14 cellular contexts compared by ENCODE assay signal in the genomic region with DNA sequence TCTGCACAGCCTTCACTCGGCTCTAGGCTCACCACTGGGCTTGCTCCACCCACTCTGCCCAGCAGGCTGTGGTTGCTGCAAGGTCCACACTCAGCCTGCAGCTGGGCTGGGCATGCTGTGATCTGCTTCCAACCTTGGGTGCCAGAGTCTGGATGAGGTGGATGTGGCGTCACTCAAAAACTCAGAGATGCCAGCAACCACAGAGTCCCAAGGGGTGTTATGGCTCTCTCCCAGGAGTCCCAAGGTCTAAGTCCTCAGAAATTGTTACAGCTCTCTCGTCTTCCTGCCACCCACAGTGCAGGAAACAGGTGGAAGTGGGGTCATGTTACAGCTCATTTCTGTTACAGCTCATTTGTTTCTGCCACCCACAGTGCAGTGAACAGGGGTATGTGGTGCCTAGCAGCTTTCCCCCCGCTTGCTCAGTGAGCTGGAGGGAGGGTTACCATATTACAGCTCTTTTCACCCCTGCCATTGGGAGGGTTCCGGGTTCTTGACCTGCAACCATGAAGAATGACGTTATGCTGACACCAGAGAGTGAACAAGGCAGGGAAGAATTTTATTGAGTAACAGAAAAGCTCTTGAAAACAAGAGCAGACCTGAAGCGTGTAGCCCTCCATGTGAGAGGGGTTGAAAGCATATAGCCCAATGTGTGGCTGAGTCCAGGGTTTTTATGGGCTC.
A peak's percentile ranks its signal among the peaks of the same experiment; 100 is the strongest.
DNase-seq lines count a peak whose midpoint lies in the region; ATAC-seq and TF ChIP-seq lines count a peak whose summit lies in the region.
"Had no signal": no experiment of that assay in that cellular context is flagged by ENCODE, and none has a peak within 500 bp of the region (broad histone marks: within the 10 kb centered on the region; RNA-seq: fewer than 3 reads in every experiment).

No MANE protein-coding gene starts in this region.

- no peak for TF ChIP-seq CTCF in chondrocyte (IDR thresholded peaks at IDR 0.05)

- no peaks in the 10 kb centered on the region for H3K36me3 Mint-ChIP-seq in chondrocyte (ENCODE audit: low read depth)
- H3K36me3 Mint-ChIP-seq: activated naive CD4-positive, alpha-beta T cell treated with anti-CD3 and anti-CD28 coated beads, Interleukin-2, amount 10 ng/mL, durations not matched to agents 7 days and 5 days; naive thymus-derived CD8-positive, alpha-beta T cell had no signal

- H3K27me3 Mint-ChIP-seq in chondrocyte (ENCODE audit: low read depth): no peaks in the 10 kb centered on the region
- H3K27me3 Mint-ChIP-seq: activated naive CD4-positive, alpha-beta T cell treated with anti-CD3 and anti-CD28 coated beads, Interleukin-2, amount 10 ng/mL, durations not matched to agents 7 days and 5 days; naive thymus-derived CD8-positive, alpha-beta T cell had no signal

- ATAC-seq in HG03045 (IDR thresholded peaks at IDR 0.05; ENCODE audit: unreplicated experiment) (no peak), HG03039 (IDR thresholded peaks at IDR 0.05; ENCODE audit: unreplicated experiment) (no peak)
- ATAC-seq: GM23338; naive thymus-derived CD8-positive, alpha-beta T cell had no signal

- DNase-seq in ACHN: peak; percentile 98
- DNase-seq in HT1080 (ENCODE audit: low read depth): peak; percentile 93
- DNase-seq in RPMI7951 (ENCODE audit: low read depth): peak; percentile 14
- peak; percentile 25 for DNase-seq in iPS DF 19.7 (ENCODE audit: low read depth, low spot score)
- no peak for DNase-seq in erythroblast (lab: John Stamatoyannopoulos, UW)
- DNase-seq in chondrocyte (ENCODE audit: low spot score): no peak
- DNase-seq: activated CD8-positive, alpha-beta memory T cell treated with anti-CD3 and anti-CD28 coated beads for 24 hours; activated naive CD4-positive, alpha-beta T cell treated with anti-CD3 and anti-CD28 coated beads, Interleukin-2, amount 10 ng/mL, durations not matched to agents 7 days and 5 days; naive thymus-derived CD8-positive, alpha-beta T cell; NCI-H2029; right lobe of liver had no signal

- no peak for TF ChIP-seq POLR2A in erythroblast (IDR thresholded peaks at IDR 0.05; ENCODE audit: low read length)

- H3K9me3 Mint-ChIP-seq in chondrocyte (ENCODE audit: low read depth): no peaks in the 10 kb centered on the region

- no peak overlapping the region for H3K27ac Mint-ChIP-seq in chondrocyte (ENCODE audit: unreplicated experiment)
- H3K27ac Mint-ChIP-seq: activated naive CD4-positive, alpha-beta T cell treated with anti-CD3 and anti-CD28 coated beads, Interleukin-2, amount 10 ng/mL, durations not matched to agents 7 days and 5 days; GM23338; naive thymus-derived CD8-positive, alpha-beta T cell had no signal

- no peak overlapping the region for H3K4me3 Mint-ChIP-seq in chondrocyte (ENCODE audit: unreplicated experiment)
- H3K4me3 Mint-ChIP-seq: activated naive CD4-positive, alpha-beta T cell treated with anti-CD3 and anti-CD28 coated beads, Interleukin-2, amount 10 ng/mL, durations not matched to agents 7 days and 5 days; GM23338; naive thymus-derived CD8-positive, alpha-beta T cell had no signal

- in situ Hi-C loops in ACHN (cut with HindIII; ENCODE audit: low pct_ligation_motif_present, low pct_unique_long_range_greater_than_20kb, low sequenced_read_pairs): no loop called here

- H3K4me1 Mint-ChIP-seq in chondrocyte (ENCODE audit: low read depth): no peaks in the 10 kb centered on the region
- H3K4me1 Mint-ChIP-seq: activated naive CD4-positive, alpha-beta T cell treated with anti-CD3 and anti-CD28 coated beads, Interleukin-2, amount 10 ng/mL, durations not matched to agents 7 days and 5 days; GM23338; naive thymus-derived CD8-positive, alpha-beta T cell had no signal

Comparison
In these comparisons a context has a peak if more than half of its experiments do, and no peak if none do; other contexts are left out.
1. DNase-seq: peak in ACHN (single experiment), HT1080 (single experiment), RPMI7951 (single experiment) and iPS DF 19.7 (single experiment); none in erythroblast (0 of 2) and chondrocyte (single experiment).